ENCODE assay signal across 13 cellular contexts in genomic region chr7:101933685-101934084, GRCh38.
DNase-seq lines count a peak whose midpoint lies in the region; ATAC-seq and TF ChIP-seq lines count a peak whose summit lies in the region.
"Had no signal": no experiment of that assay in that cellular context is flagged by ENCODE, and none has a peak within 500 bp of the region (broad histone marks: within the 10 kb centered on the region; RNA-seq: fewer than 3 reads in every experiment).

No MANE protein-coding gene starts in this region.

- H3K4me1 ChIP-seq in tibial nerve = peaks cover 0 to 47% (median 8%) of the 10 kb centered on the region in 4 donors

- H3K36me3 Mint-ChIP-seq in memory B cell = peaks cover 9% of the 10 kb centered on the region

- peak overlapping the region; percentile 67 for H3K4me3 Mint-ChIP-seq in memory B cell
- H3K4me3 Mint-ChIP-seq: stimulated activated naive CD8-positive, alpha-beta T cell treated with anti-CD3 and anti-CD28 coated beads, Interleukin-15, amount 100 ng/mL, for 72 hours had no signal

- no peaks in the 10 kb centered on the region for H3K27me3 Mint-ChIP-seq in memory B cell
- H3K27me3 Mint-ChIP-seq: stimulated activated naive CD8-positive, alpha-beta T cell treated with anti-CD3 and anti-CD28 coated beads, Interleukin-15, amount 100 ng/mL, for 72 hours had no signal

- no peaks in the 10 kb centered on the region for H3K9me3 ChIP-seq in tibial nerve

- DNase-seq in GM10248 (ENCODE audit: extremely low spot score) (peak; percentile 57), MV-4-11 (lab: John Stamatoyannopoulos, UW) (peak; percentile 51), memory B cell (ENCODE audit: low spot score in 2 of 2) (peak in 1 of 2 donors; percentile 33), tibial nerve (ENCODE audit: low spot score in 2 of 2) (no peak), UCSD-AML1 (lab: John Stamatoyannopoulos, UW; ENCODE audit: unreplicated experiment) (no peak), NCI-H2081 (lab: John Stamatoyannopoulos, UW) (no peak)
- DNase-seq: activated gamma-delta T cell; cortex of kidney; stimulated activated CD4-positive, alpha-beta T cell treated with anti-CD3 and anti-CD28 coated beads, Interleukin-12 subunit alpha, Interleukin-12 subunit beta, amount 100 ng/mL, for 4 hours; stimulated activated naive CD8-positive, alpha-beta T cell treated with anti-CD3 and anti-CD28 coated beads, Interleukin-15, amount 100 ng/mL, for 72 hours had no signal

- TF ChIP-seq EP300 in tibial nerve (IDR thresholded peaks at IDR 0.05) = no peak

- 74 to 78% methylated on average over 5 of the region's 5 CpGs for WGBS in tibial nerve, 2 donors

- H3K4me1 Mint-ChIP-seq in memory B cell = peaks cover 13% of the 10 kb centered on the region

- TF ChIP-seq CTCF in GM10248 (IDR thresholded peaks at IDR 0.05; ENCODE audit: control extremely low read depth, extremely low read depth, low read depth, missing control alignments) (no peak), tibial nerve (IDR thresholded peaks at IDR 0.05) (no peak)

- H3K27me3 ChIP-seq in tibial nerve = no peaks in the 10 kb centered on the region

- POLR2A ChIA-PET in GM10248 (lab: Yijun Ruan, JAX) = no interaction called here

- no peaks in the 10 kb centered on the region for H3K36me3 ChIP-seq in tibial nerve

- no peak overlapping the region for H3K27ac Mint-ChIP-seq in memory B cell
- H3K27ac Mint-ChIP-seq: stimulated activated naive CD8-positive, alpha-beta T cell treated with anti-CD3 and anti-CD28 coated beads, Interleukin-15, amount 100 ng/mL, for 72 hours had no signal

- H3K4me3 ChIP-seq in tibial nerve = no peak overlapping the region

- peaks cover 3% of the 10 kb centered on the region for H3K9me3 Mint-ChIP-seq in memory B cell

- CTCF ChIA-PET in GM10248 (lab: Yijun Ruan, JAX) = interaction anchor here (1.1 kb wide), 1 partner anchor 20 kb away, joined by 3 read pairs; no protein-coding TSS in a partner anchor

- peak overlapping the region in 1 of 4 donors; percentile 77 for H3K27ac ChIP-seq in tibial nerve

- ATAC-seq in GM21447 (IDR thresholded peaks at IDR 0.05; ENCODE audit: unreplicated experiment) = peak; percentile 73
- peak; percentile 49 for ATAC-seq in memory B cell (ENCODE audit: low read depth)
- no peak for ATAC-seq in activated CD4-positive, CD25-positive, alpha-beta regulatory T cell treated with anti-CD3 and anti-CD28 coated beads, Interleukin-2, amount 50 U/mL, for 24 hours
- ATAC-seq: HCT116; stimulated activated naive CD8-positive, alpha-beta T cell treated with anti-CD3 and anti-CD28 coated beads, Interleukin-15, amount 100 ng/mL, for 72 hours had no signal

- TF ChIP-seq POLR2A in tibial nerve (IDR thresholded peaks at IDR 0.05) = no peak

Comparison
In these comparisons a context has a peak if more than half of its experiments do, and no peak if none do; other contexts are left out.
1. DNase-seq: peak in GM10248 (single experiment) and MV-4-11 (single experiment); none in tibial nerve (0 of 2), UCSD-AML1 (single experiment) and NCI-H2081 (0 of 2).
2. ATAC-seq: peak in GM21447 (single experiment) and memory B cell (single experiment); none in activated CD4-positive, CD25-positive, alpha-beta regulatory T cell treated with anti-CD3 and anti-CD28 coated beads, Interleukin-2, amount 50 U/mL, for 24 hours (0 of 2).